In genomic region chr12:30696103-30696408, GRCh38 we compare ENCODE assay signal across 8 cellular contexts. TPM values are rescaled to one million over a fixed set of nuclear protein-coding genes. Genes with fewer than 3 reads are reported as not detected.
A peak's percentile ranks its signal among the peaks of the same experiment; 100 is the strongest.
DNase-seq lines count a peak whose midpoint lies in the region; TF ChIP-seq lines count a peak whose summit lies in the region.

No MANE protein-coding gene starts in this region.

- H3K9ac ChIP-seq in smooth muscle cell (ENCODE audit: low read depth) = peak overlapping the region; percentile 74

- TF ChIP-seq CTCF in GM12875 (IDR thresholded peaks at IDR 0.05; ENCODE audit: borderline replicate concordance, insufficient read depth, low read depth, low read length) (no peak), HEK293 (tag by site-specific recombination; IDR thresholded peaks at IDR 0.05) (no peak), Peyer's patch (IDR thresholded peaks at IDR 0.05) (no peak), fibroblast of the aortic adventitia (IDR thresholded peaks at IDR 0.05; ENCODE audit: insufficient read depth, low read length) (no peak), smooth muscle cell (IDR thresholded peaks at IDR 0.05; ENCODE audit: borderline replicate concordance, insufficient read depth, poor library complexity, severe bottlenecking) (no peak)

- POLR2A ChIA-PET in HEK293 (lab: Yijun Ruan, JAX) = interaction anchor here (0.6 to 2.1 kb wide), 6 partner anchors 17 to 1320 kb away, joined by 3 to 23 read pairs (median 4); partner anchors contain the start of gene CAPRIN2

- CTCF ChIA-PET in HEK293 (lab: Yijun Ruan, JAX) = interaction anchor here (0.6 to 0.7 kb wide), 3 partner anchors 96 to 590 kb away, joined by 3 to 7 read pairs (median 4); no protein-coding TSS in a partner anchor

- H3K4me1 ChIP-seq in HEK293 (ENCODE audit: control insufficient read depth, insufficient read depth, low read length) (peaks cover 2% of the 10 kb centered on the region; the same call in 1 of the 2 replicates), Peyer's patch (peaks cover 0 to 24% (median 0%) of the 10 kb centered on the region in 4 donors), smooth muscle cell (ENCODE audit: low read depth) (peaks cover 14% of the 10 kb centered on the region)

- H3K36me3 ChIP-seq in HEK293 (ENCODE audit: control insufficient read depth in 2 of 2, insufficient read depth in 1 of 2, low read length in 2 of 2) (no peaks in the 10 kb centered on the region), Peyer's patch (no peaks in the 10 kb centered on the region), smooth muscle cell (ENCODE audit: low read depth) (no peaks in the 10 kb centered on the region)

- peaks cover 8% of the 10 kb centered on the region for H4K20me1 ChIP-seq in smooth muscle cell (ENCODE audit: low read depth)

- peaks cover 22% of the 10 kb centered on the region for H3K79me2 ChIP-seq in smooth muscle cell (ENCODE audit: low read depth)

- WGBS in smooth muscle cell (ENCODE audit: low lambda C conversion rate) = 19% methylated on average over 6 of the region's 6 CpGs

- in situ Hi-C loops in KBM-7 (cut with MboI; ENCODE audit: low pct_unique_long_range_greater_than_20kb, low sequenced_read_pairs) = no loop called here

- H3K9me3 ChIP-seq in HEK293 (ENCODE audit: control insufficient read depth, insufficient read depth, low read depth, low read length) (no peaks in the 10 kb centered on the region), Peyer's patch (no peaks in the 10 kb centered on the region), smooth muscle cell (replicated peaks; ENCODE audit: low read depth) (no peaks in the 10 kb centered on the region)

- peak overlapping the region; percentile 80; the same call in 1 of the 2 replicates for H3K27ac ChIP-seq in HEK293 (ENCODE audit: extremely low read depth, low read depth, low read length)
- peak overlapping the region; percentile 78 to 87 (median 85) for H3K27ac ChIP-seq in Peyer's patch
- H3K27ac ChIP-seq in smooth muscle cell (ENCODE audit: low read depth) = no peak overlapping the region

- H3K4me2 ChIP-seq in smooth muscle cell = peak overlapping the region; percentile 98

- no peak for DNase-seq in Peyer's patch
- DNase-seq in fibroblast of the aortic adventitia (ENCODE audit: low read depth) = no peak
- DNase-seq in smooth muscle cell (lab: John Stamatoyannopoulos, UW; ENCODE audit: unreplicated experiment) = no peak
- no peak for DNase-seq in pons (ENCODE audit: low spot score)
- DNase-seq in ecto neural progenitor cell (ENCODE audit: low spot score) = no peak
- DNase-seq in KBM-7 = no peak

- H2AFZ ChIP-seq in smooth muscle cell (ENCODE audit: low read depth) = peak overlapping the region; percentile 89

- H3K4me3 ChIP-seq in GM12875 (ENCODE audit: low read depth, low read length) = peak overlapping the region; percentile 92
- peak overlapping the region; percentile 98 for H3K4me3 ChIP-seq in HEK293 (ENCODE audit: low read depth, low read length)
- peak overlapping the region; percentile 72 to 94 (median 88) for H3K4me3 ChIP-seq in Peyer's patch
- peak overlapping the region; percentile 99 for H3K4me3 ChIP-seq in fibroblast of the aortic adventitia (ENCODE audit: low read depth, low read length)
- peak overlapping the region; percentile 90 for H3K4me3 ChIP-seq in smooth muscle cell

- no peaks in the 10 kb centered on the region for H3F3A ChIP-seq in smooth muscle cell (ENCODE audit: low read depth)

- H3K27me3 ChIP-seq in Peyer's patch = no peaks in the 10 kb centered on the region
- H3K27me3 ChIP-seq in smooth muscle cell (ENCODE audit: low read depth) = no peaks in the 10 kb centered on the region

- TF ChIP-seq POLR2A in Peyer's patch (IDR thresholded peaks at IDR 0.05) = no peak

TF ChIP-seq in HEK293, 187 proteins besides CTCF, POLR2A, EP300 and RAD21 (continues in another document):
- TF ChIP-seq ATF2 (tag by site-specific recombination; IDR thresholded peaks at IDR 0.05; ENCODE audit: low read depth) (no peak), ZSCAN4 (tag by site-specific recombination; IDR thresholded peaks at IDR 0.05) (no peak), ZNF664 (tag by site-specific recombination; IDR thresholded peaks at IDR 0.05) (no peak), ZNF624 (tag by site-specific recombination; IDR thresholded peaks at IDR 0.05) (no peak), ZNF626 (tag by site-specific recombination; IDR thresholded peaks at IDR 0.05) (no peak), HIC1 (tag by site-specific recombination; IDR thresholded peaks at IDR 0.05) (no peak), ZNF518A (tag by site-specific recombination; conservative IDR thresholded peaks at IDR 0.05; ENCODE audit: low read depth) (peak; percentile 13; the same call in 1 of the 2 replicates), ZBTB17 (tag by site-specific recombination; IDR thresholded peaks at IDR 0.05) (peak; percentile 40; the same call in 1 of the 2 replicates)

RNA-seq across cellular contexts. Expression of gene IPO8, which starts 0.4 kb away (rescaled TPM):
- 10 to 100 TPM; 40.1 to 65.2 (median 59.3) TPM for total RNA-seq in Peyer's patch
- 40.9 and 49.8 TPM in 2 replicates for total RNA-seq in fibroblast of the aortic adventitia (ENCODE audit: low replicate concordance)
- 24.0 and 26.6 TPM in 2 replicates for total RNA-seq in smooth muscle cell
- 5.0 and 6.7 TPM in 2 replicates for polyA plus RNA-seq in smooth muscle cell

RNA-seq across cellular contexts. Expression of gene CAPRIN2, which starts 58.7 kb away (rescaled TPM):
- total RNA-seq in Peyer's patch = 100 to 1,000 TPM in 1 of 4 donors, 10 to 100 TPM in 3; 16.1 to 153 (median 28.1) TPM
- total RNA-seq in fibroblast of the aortic adventitia (ENCODE audit: low replicate concordance) = 16.4 and 82.2 TPM in 2 replicates
- total RNA-seq in smooth muscle cell = 19.1 and 31.0 TPM in 2 replicates
- polyA plus RNA-seq in smooth muscle cell = 13.6 and 14.7 TPM in 2 replicates
